In genomic region chr1:174206148-174206826, GRCh38 we compare ENCODE assay signal across 13 cellular contexts. TPM values are rescaled to one million over a fixed set of nuclear protein-coding genes. Genes with fewer than 3 reads are reported as not detected.
DNase-seq lines count a peak whose midpoint lies in the region; ATAC-seq and TF ChIP-seq lines count a peak whose summit lies in the region.
"Had no signal": no experiment of that assay in that cellular context is flagged by ENCODE, and none has a peak within 500 bp of the region (broad histone marks: within the 10 kb centered on the region; RNA-seq: fewer than 3 reads in every experiment).

No MANE protein-coding gene starts in this region.

- ATAC-seq in activated naive CD4-positive, alpha-beta T cell treated with anti-CD3 and anti-CD28 coated beads, Interleukin-2, amount 50 U/mL, for 72 hours, result peak; percentile 33 to 52
- ATAC-seq in stimulated activated naive B cell treated with anti-CD40 and anti-IgM and Interleukin-4, amounts not matched to agents 10 μg/mL and 1 μg/mL and 100 μg/mL, for 72 hours (replicated peaks), result peak; percentile 45 to 52

- H3K4me3 Mint-ChIP-seq in stimulated activated naive B cell treated with anti-CD40 and anti-IgM and Interleukin-4, amounts not matched to agents 10 μg/mL and 1 μg/mL and 100 μg/mL, for 72 hours, result peak overlapping the region; percentile 4 to 30
- H3K4me3 Mint-ChIP-seq in type B pancreatic cell, result no peak overlapping the region
- H3K4me3 Mint-ChIP-seq: brain had no signal

- H3K4me3 ChIP-seq in fibroblast of mammary gland (ENCODE audit: control insufficient read depth, low read depth, low read length), result no peak overlapping the region
- H3K4me3 ChIP-seq: ovary, stomach had no signal

- H3K4me1 Mint-ChIP-seq in stimulated activated naive B cell treated with anti-CD40 and anti-IgM and Interleukin-4, amounts not matched to agents 10 μg/mL and 1 μg/mL and 100 μg/mL, for 72 hours, result peaks cover 42 to 66% of the 10 kb centered on the region in 2 donors
- H3K4me1 Mint-ChIP-seq in type B pancreatic cell (ENCODE audit: unreplicated experiment), result no peaks in the 10 kb centered on the region
- H3K4me1 Mint-ChIP-seq: brain had no signal

- TF ChIP-seq CTCF in fibroblast of mammary gland (conservative IDR thresholded peaks at IDR 0.05; ENCODE audit: control insufficient read depth, insufficient read depth, low read depth, low read length) (no peak), type B pancreatic cell (conservative IDR thresholded peaks at IDR 0.05) (no peak)

- peaks cover 0 to 11% of the 10 kb centered on the region in 2 donors for H3K9me3 Mint-ChIP-seq in activated naive CD4-positive, alpha-beta T cell treated with anti-CD3 and anti-CD28 coated beads, Interleukin-2, amount 50 U/mL, for 72 hours
- peaks cover 18 to 21% of the 10 kb centered on the region in 2 donors for H3K9me3 Mint-ChIP-seq in stimulated activated naive B cell treated with anti-CD40 and anti-IgM and Interleukin-4, amounts not matched to agents 10 μg/mL and 1 μg/mL and 100 μg/mL, for 72 hours
- peaks cover 4% of the 10 kb centered on the region for H3K9me3 Mint-ChIP-seq in type B pancreatic cell

- peak overlapping the region in 1 of 2 donors; percentile 2 for H3K27ac Mint-ChIP-seq in activated naive CD4-positive, alpha-beta T cell treated with anti-CD3 and anti-CD28 coated beads, Interleukin-2, amount 50 U/mL, for 72 hours
- peak overlapping the region; percentile 56 for H3K27ac Mint-ChIP-seq in stimulated activated naive B cell treated with anti-CD40 and anti-IgM and Interleukin-4, amounts not matched to agents 10 μg/mL and 1 μg/mL and 100 μg/mL, for 72 hours
- H3K27ac Mint-ChIP-seq in type B pancreatic cell, result no peak overlapping the region

- H3K27me3 Mint-ChIP-seq in stimulated activated naive B cell treated with anti-CD40 and anti-IgM and Interleukin-4, amounts not matched to agents 10 μg/mL and 1 μg/mL and 100 μg/mL, for 72 hours, result no peaks in the 10 kb centered on the region
- no peaks in the 10 kb centered on the region for H3K27me3 Mint-ChIP-seq in type B pancreatic cell

- no peak for DNase-seq in activated naive CD4-positive, alpha-beta T cell treated with anti-CD3 and anti-CD28 coated beads, Interleukin-2, amount 50 U/mL, for 72 hours (ENCODE audit: low spot score in 2 of 2)
- DNase-seq in activated naive CD4-positive, alpha-beta T cell treated with anti-CD3 and anti-CD28 coated beads, Interleukin-2, amount 50 U/mL, for 16 hours, result no peak
- peak; percentile 96 for DNase-seq in MV-4-11 (lab: John Stamatoyannopoulos, UW)
- peak; percentile 68 for DNase-seq in fibroblast of mammary gland (ENCODE audit: low read depth)
- no peak for DNase-seq in stimulated activated naive B cell treated with anti-CD40 and anti-IgM and Interleukin-4, amounts not matched to agents 10 μg/mL and 1 μg/mL and 100 μg/mL, for 72 hours
- DNase-seq in KG1 (lab: John Stamatoyannopoulos, UW), result no peak
- DNase-seq in type B pancreatic cell (ENCODE audit: extremely low spot score, unreplicated experiment), result no peak
- no peak for DNase-seq in NK-92 treated with Interleukin-12 subunit alpha and Interleukin-12 subunit beta, amount 100 ng/mL, for 24 hours (lab: John Stamatoyannopoulos, UW)
- DNase-seq: ovary; stimulated activated CD4-positive, alpha-beta T cell treated with anti-CD3 and anti-CD28 coated beads, Interleukin-2, amount 100 ng/mL, for 24 hours; stomach; T-helper 9 cell had no signal

- peaks cover 4 to 42% of the 10 kb centered on the region in 2 donors for H3K36me3 Mint-ChIP-seq in activated naive CD4-positive, alpha-beta T cell treated with anti-CD3 and anti-CD28 coated beads, Interleukin-2, amount 50 U/mL, for 72 hours
- H3K36me3 Mint-ChIP-seq in stimulated activated naive B cell treated with anti-CD40 and anti-IgM and Interleukin-4, amounts not matched to agents 10 μg/mL and 1 μg/mL and 100 μg/mL, for 72 hours, result peaks cover 41 to 61% of the 10 kb centered on the region in 2 donors
- H3K36me3 Mint-ChIP-seq in type B pancreatic cell, result peaks cover 8% of the 10 kb centered on the region

RNA-seq across cellular contexts. Expression of gene RABGAP1L, which starts 47.0 kb away (rescaled TPM):
- total RNA-seq in activated naive CD4-positive, alpha-beta T cell treated with anti-CD3 and anti-CD28 coated beads, Interleukin-2, amount 50 U/mL, for 72 hours, result 10 to 100 TPM; 24.0 to 26.8 TPM
- 35.6 and 56.9 TPM in 2 replicates for total RNA-seq in type B pancreatic cell (ENCODE audit: low replicate concordance)

Comparison
In these comparisons a context has a peak if more than half of its experiments do, and no peak if none do; other contexts are left out.
1. DNase-seq: peak in MV-4-11 (single experiment) and fibroblast of mammary gland (single experiment); none in activated naive CD4-positive, alpha-beta T cell treated with anti-CD3 and anti-CD28 coated beads, Interleukin-2, amount 50 U/mL, for 72 hours (0 of 2), activated naive CD4-positive, alpha-beta T cell treated with anti-CD3 and anti-CD28 coated beads, Interleukin-2, amount 50 U/mL, for 16 hours (single experiment), stimulated activated naive B cell treated with anti-CD40 and anti-IgM and Interleukin-4, amounts not matched to agents 10 μg/mL and 1 μg/mL and 100 μg/mL, for 72 hours (single experiment), KG1 (single experiment), type B pancreatic cell (single experiment) and NK-92 treated with Interleukin-12 subunit alpha and Interleukin-12 subunit beta, amount 100 ng/mL, for 24 hours (single experiment).